Comparison of ENCODE assay signal across 6 cellular contexts in genomic region chr17:41784207-41784744, GRCh38. TPM values are rescaled to one million over a fixed set of nuclear protein-coding genes. Genes with fewer than 3 reads are reported as not detected.
DNase-seq lines count a peak whose midpoint lies in the region; ATAC-seq and TF ChIP-seq lines count a peak whose summit lies in the region.

No MANE protein-coding gene starts in this region.

- no TSS peak for BruUV-seq in Caco-2 (replicated peaks; lab: Mats Ljungman, UMichigan)

- no peaks in the 10 kb centered on the region for H3K9me3 Mint-ChIP-seq in Caco-2 (ENCODE audit: unreplicated experiment)

- peaks cover 24% of the 10 kb centered on the region for H3K4me1 ChIP-seq in Caco-2

- H3K27me3 Mint-ChIP-seq in Caco-2 (ENCODE audit: insufficient read depth, unreplicated experiment) = no peaks in the 10 kb centered on the region

- POLR2A ChIA-PET in Caco-2 (lab: Charles Lee) = interaction anchor here (0.6 to 3.4 kb wide), 4 partner anchors 10 to 90 kb away, joined by 3 to 243 read pairs (median 24); no protein-coding TSS in a partner anchor

- H3K36me3 Mint-ChIP-seq in Caco-2 (ENCODE audit: insufficient read depth, unreplicated experiment) = peaks cover 77% of the 10 kb centered on the region

- no peaks in the 10 kb centered on the region for H3K27me3 ChIP-seq in Caco-2 (replicated peaks; ENCODE audit: control insufficient read depth, insufficient read depth, low read length)
- no peaks in the 10 kb centered on the region for H3K27me3 ChIP-seq in kidney epithelial cell (ENCODE audit: control insufficient read depth, insufficient read depth, low read length)

- H3K36me3 ChIP-seq in Caco-2 (ENCODE audit: control insufficient read depth, insufficient read depth, low read length) = peaks cover 4% of the 10 kb centered on the region
- no peaks in the 10 kb centered on the region for H3K36me3 ChIP-seq in kidney epithelial cell (ENCODE audit: control insufficient read depth, insufficient read depth, low read length)

- TF ChIP-seq CTCF in Caco-2 (IDR thresholded peaks at IDR 0.05; ENCODE audit: insufficient read depth in 1 of 2, low read depth in 1 of 2, low read length in 1 of 2, severe bottlenecking in 1 of 2, unreplicated experiment in 1 of 2) = no peak
- TF ChIP-seq CTCF in kidney epithelial cell (IDR thresholded peaks at IDR 0.05; ENCODE audit: insufficient read depth, low read length, poor library complexity, severe bottlenecking) = no peak

- CTCF ChIA-PET in Caco-2 (lab: Charles Lee) = interaction anchor here (1.1 to 4.4 kb wide), 5 partner anchors 10 to 28 kb away, joined by 4 to 169 read pairs (median 44); partner anchors contain the start of genes FKBP10 and P3H4

- DNase-seq in Caco-2 (no peak), SK-N-DZ (ENCODE audit: low spot score) (peak; percentile 48), kidney epithelial cell (ENCODE audit: low read depth) (peak; percentile 82), mesenteric fat pad (ENCODE audit: low spot score) (no peak)
- no peak for DNase-seq in stimulated activated CD4-positive, alpha-beta T cell treated with anti-CD3 and anti-CD28 coated beads, Interleukin-15, amount 100 ng/mL, for 24 hours

- H3K9me3 ChIP-seq in Caco-2 = no peaks in the 10 kb centered on the region

- H3K4me1 Mint-ChIP-seq in Caco-2 (ENCODE audit: low read depth, unreplicated experiment) = peaks cover 35% of the 10 kb centered on the region

- peak overlapping the region; percentile 74 for H3K4me3 Mint-ChIP-seq in Caco-2 (ENCODE audit: unreplicated experiment)

- intact Hi-C loops in Caco-2 (cut with micrococcal nuclease; ENCODE audit: unreplicated experiment) = no loop called here

- H3K4me3 ChIP-seq in Caco-2 (ENCODE audit: low read depth, low read length) (peak overlapping the region; percentile 82), kidney epithelial cell (ENCODE audit: low read depth, low read length) (peak overlapping the region; percentile 78)

- H3K27ac Mint-ChIP-seq in Caco-2 (ENCODE audit: unreplicated experiment) = peak overlapping the region; percentile 93

- no peak for ATAC-seq in HG03045 (IDR thresholded peaks at IDR 0.05; ENCODE audit: unreplicated experiment)

RNA-seq across cellular contexts. Expression of gene JUP, which starts 2.2 kb away (rescaled TPM):
- total RNA-seq in Caco-2 (2022) = 392 and 419 TPM in 2 replicates
- polyA plus RNA-seq in SK-N-DZ (2014; cell fraction: cytosol; rRNA removed) = 64.7 and 70.1 TPM in 2 replicates
- 33.6 and 34.5 TPM in 2 replicates for polyA plus RNA-seq in SK-N-DZ (2014; cell fraction: nucleus; rRNA removed)
- total RNA-seq in kidney epithelial cell = 749 and 895 TPM in 2 replicates
- total RNA-seq in mesenteric fat pad = 16.2 TPM

RNA-seq across cellular contexts. Expression of gene P3H4, which starts 27.5 kb away (rescaled TPM):
- total RNA-seq in Caco-2 (2022) (34.1 and 39.2 TPM in 2 replicates), kidney epithelial cell (50.5 and 58.4 TPM in 2 replicates), mesenteric fat pad (5.6 TPM)
- polyA plus RNA-seq in SK-N-DZ (2014; cell fraction: cytosol; rRNA removed) = 52.8 and 71.4 TPM in 2 replicates
- 25.9 and 29.5 TPM in 2 replicates for polyA plus RNA-seq in SK-N-DZ (2014; cell fraction: nucleus; rRNA removed)

RNA-seq across cellular contexts. Expression of gene FKBP10, which starts 28.5 kb away (rescaled TPM):
- 112 and 132 TPM in 2 replicates for total RNA-seq in Caco-2 (2022)
- polyA plus RNA-seq in SK-N-DZ (2014; cell fraction: cytosol; rRNA removed) = 187 and 210 TPM in 2 replicates
- polyA plus RNA-seq in SK-N-DZ (2014; cell fraction: nucleus; rRNA removed) = 724 and 744 TPM in 2 replicates
- total RNA-seq in kidney epithelial cell = 152 and 157 TPM in 2 replicates
- total RNA-seq in mesenteric fat pad = 35.7 TPM

RNA-seq across cellular contexts. Expression of gene HAP1, which starts 49.8 kb away (rescaled TPM):
- total RNA-seq in Caco-2 (2022) (3.2 and 3.3 TPM in 2 replicates), kidney epithelial cell (0.96 and 1.6 TPM in 2 replicates), mesenteric fat pad (0.13 TPM)
- polyA plus RNA-seq in SK-N-DZ (2014; cell fraction: cytosol; rRNA removed) = 0.02 and 0.29 TPM in 2 replicates
- 0.22 and 0.57 TPM in 2 replicates for polyA plus RNA-seq in SK-N-DZ (2014; cell fraction: nucleus; rRNA removed)

RNA-seq across cellular contexts. Expression of gene NT5C3B, which starts 51.8 kb away (rescaled TPM):
- total RNA-seq in Caco-2 (2022) (85.4 and 94.5 TPM in 2 replicates), kidney epithelial cell (60.2 and 61.5 TPM in 2 replicates), mesenteric fat pad (43.8 TPM)
- polyA plus RNA-seq in SK-N-DZ (2014; cell fraction: cytosol; rRNA removed) = 159 and 177 TPM in 2 replicates
- 191 and 202 TPM in 2 replicates for polyA plus RNA-seq in SK-N-DZ (2014; cell fraction: nucleus; rRNA removed)

Comparison
In these comparisons a context has a peak if more than half of its experiments do, and no peak if none do; other contexts are left out.
1. DNase-seq: peak in SK-N-DZ (single experiment) and kidney epithelial cell (single experiment); none in Caco-2 (0 of 2), mesenteric fat pad (single experiment) and stimulated activated CD4-positive, alpha-beta T cell treated with anti-CD3 and anti-CD28 coated beads, Interleukin-15, amount 100 ng/mL, for 24 hours (single experiment).
2. RNA of gene JUP, which starts 2.2 kb away (total RNA-seq): 749 to 895 TPM in kidney epithelial cell and 392 to 419 TPM in Caco-2; 16.2 TPM in mesenteric fat pad (single experiment); every median in the first group is over 10 times any median in the second.